1 cellular context compared by ENCODE assay signal in genomic region chr5:109191153-109191558, GRCh38.
TF ChIP-seq lines count a peak whose summit lies in the region.

No MANE protein-coding gene starts in this region.

TF ChIP-seq in SK-N-SH treated with all-trans-retinoic acid at 6 μM for 48 hours, 23 proteins besides CTCF, POLR2A, EP300 and RAD21 (continued from another document):
- TF ChIP-seq, protein P1, sequence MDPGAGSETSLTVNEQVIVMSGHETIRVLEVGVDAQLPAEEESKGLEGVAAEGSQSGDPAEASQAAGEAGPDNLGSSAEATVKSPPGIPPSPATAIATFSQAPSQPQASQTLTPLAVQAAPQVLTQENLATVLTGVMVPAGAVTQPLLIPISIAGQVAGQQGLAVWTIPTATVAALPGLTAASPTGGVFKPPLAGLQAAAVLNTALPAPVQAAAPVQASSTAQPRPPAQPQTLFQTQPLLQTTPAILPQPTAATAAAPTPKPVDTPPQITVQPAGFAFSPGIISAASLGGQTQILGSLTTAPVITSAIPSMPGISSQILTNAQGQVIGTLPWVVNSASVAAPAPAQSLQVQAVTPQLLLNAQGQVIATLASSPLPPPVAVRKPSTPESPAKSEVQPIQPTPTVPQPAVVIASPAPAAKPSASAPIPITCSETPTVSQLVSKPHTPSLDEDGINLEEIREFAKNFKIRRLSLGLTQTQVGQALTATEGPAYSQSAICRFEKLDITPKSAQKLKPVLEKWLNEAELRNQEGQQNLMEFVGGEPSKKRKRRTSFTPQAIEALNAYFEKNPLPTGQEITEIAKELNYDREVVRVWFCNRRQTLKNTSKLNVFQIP (CRISPR knock-in tag; IDR thresholded peaks at IDR 0.05; ENCODE audit: borderline replicate concordance, low read depth), result no peak
- TF ChIP-seq CSRNP3 (CRISPR knock-in tag; IDR thresholded peaks at IDR 0.05) (no peak), PPARA (CRISPR knock-in tag; IDR thresholded peaks at IDR 0.05; ENCODE audit: borderline replicate concordance) (no peak), CSDC2 (CRISPR knock-in tag; IDR thresholded peaks at IDR 0.05) (no peak), ZNF8 (CRISPR knock-in tag; IDR thresholded peaks at IDR 0.05) (no peak)
